Comparison of ENCODE assay signal across 1 cellular context in the genomic region with DNA sequence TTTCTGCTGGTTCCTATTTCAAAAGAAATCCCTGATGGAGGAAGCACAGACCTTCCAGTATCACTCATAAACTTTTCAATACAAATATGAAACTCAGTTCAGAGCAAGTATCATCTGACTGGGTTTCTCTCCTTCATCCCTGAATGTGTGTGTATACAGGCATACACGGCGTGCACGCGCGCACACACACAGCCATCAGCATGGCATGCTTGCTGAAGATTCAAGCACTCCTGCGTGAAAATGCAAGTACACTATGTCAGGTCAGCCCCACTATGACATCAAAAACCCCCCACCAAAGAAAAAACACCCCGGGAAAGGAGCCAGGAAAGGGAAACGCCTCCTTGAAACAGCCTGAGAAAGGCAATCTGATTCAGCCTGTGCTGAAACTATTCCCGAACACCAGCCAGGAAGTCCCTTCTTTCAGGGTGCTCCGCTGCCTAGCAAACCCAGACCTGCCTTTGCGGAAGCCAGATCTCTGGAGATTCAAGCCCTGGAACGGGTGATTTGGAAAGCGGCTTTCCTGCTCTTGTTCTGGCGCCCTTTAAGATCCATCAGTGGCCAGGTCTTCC.
TF ChIP-seq lines count a peak whose summit lies in the region.

No MANE protein-coding gene starts in this region.

TF ChIP-seq in IMR-90, 13 proteins besides CTCF, POLR2A, EP300 and RAD21:
- TF ChIP-seq MXI1 (IDR thresholded peaks at IDR 0.05; ENCODE audit: borderline replicate concordance, low read depth, low read length), result peak; percentile 41; the same call in 1 of the 2 replicates
- TF ChIP-seq, protein P1, sequence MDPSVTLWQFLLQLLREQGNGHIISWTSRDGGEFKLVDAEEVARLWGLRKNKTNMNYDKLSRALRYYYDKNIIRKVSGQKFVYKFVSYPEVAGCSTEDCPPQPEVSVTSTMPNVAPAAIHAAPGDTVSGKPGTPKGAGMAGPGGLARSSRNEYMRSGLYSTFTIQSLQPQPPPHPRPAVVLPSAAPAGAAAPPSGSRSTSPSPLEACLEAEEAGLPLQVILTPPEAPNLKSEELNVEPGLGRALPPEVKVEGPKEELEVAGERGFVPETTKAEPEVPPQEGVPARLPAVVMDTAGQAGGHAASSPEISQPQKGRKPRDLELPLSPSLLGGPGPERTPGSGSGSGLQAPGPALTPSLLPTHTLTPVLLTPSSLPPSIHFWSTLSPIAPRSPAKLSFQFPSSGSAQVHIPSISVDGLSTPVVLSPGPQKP (IDR thresholded peaks at IDR 0.05; ENCODE audit: borderline replicate concordance, low read depth, low read length), result no peak
